In the genomic region with DNA sequence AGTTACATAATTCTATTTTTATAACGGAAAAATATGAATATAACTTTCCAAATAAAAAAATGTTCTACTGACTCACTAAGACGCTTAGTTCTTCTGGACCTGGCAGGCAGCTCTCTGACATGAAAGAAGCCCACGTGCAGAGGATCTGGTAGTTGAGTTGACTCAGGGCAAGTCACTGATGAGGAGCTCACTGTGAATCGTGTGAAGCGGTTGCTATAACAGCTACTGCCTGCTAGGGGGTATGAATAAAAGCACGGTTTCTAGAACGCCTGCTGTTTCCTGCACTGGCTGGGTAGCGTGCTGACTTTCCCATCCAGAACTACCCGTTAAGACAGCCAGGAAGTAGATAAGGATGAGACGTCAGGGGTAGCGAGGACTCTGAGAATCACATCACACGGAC, we compare ENCODE assay signal across 10 cellular contexts. TPM values are rescaled to one million over a fixed set of nuclear protein-coding genes. Genes with fewer than 3 reads are reported as not detected.
DNase-seq lines count a peak whose midpoint lies in the region; ATAC-seq and TF ChIP-seq lines count a peak whose summit lies in the region.
"Had no signal": no experiment of that assay in that cellular context is flagged by ENCODE, and none has a peak within 500 bp of the region (broad histone marks: within the 10 kb centered on the region; RNA-seq: fewer than 3 reads in every experiment).

No MANE protein-coding gene starts in this region.

- CTCF ChIA-PET in CD8-positive, alpha-beta T cell (lab: Charles Lee) = interaction anchor here (1.0 kb wide), 1 partner anchor 318 kb away, joined by 3 read pairs; no protein-coding TSS in a partner anchor

- H3K27me3 ChIP-seq in CD8-positive, alpha-beta T cell (ENCODE audit: insufficient read depth, low read length) = no peaks in the 10 kb centered on the region
- H3K27me3 ChIP-seq: ovary, SJSA1 had no signal

- no peak for DNase-seq in CD8-positive, alpha-beta T cell
- DNase-seq in OCI-M1 (lab: John Stamatoyannopoulos, UW) (peak; percentile 8), chondrocyte (ENCODE audit: low spot score) (no peak), omental fat pad (ENCODE audit: low spot score) (no peak), NCI-H187 (lab: John Stamatoyannopoulos, UW) (no peak), NCI-H345 (lab: John Stamatoyannopoulos, UW) (no peak), SHP77 treated with DMSO at 0.1 percent for 48 hours (lab: John Stamatoyannopoulos, UW) (no peak)
- DNase-seq: ovary had no signal

- TF ChIP-seq CTCF in CD8-positive, alpha-beta T cell (IDR thresholded peaks at IDR 0.05) = no peak
- TF ChIP-seq CTCF in chondrocyte (IDR thresholded peaks at IDR 0.05) = peak; percentile 41
- no peak for TF ChIP-seq CTCF in omental fat pad (IDR thresholded peaks at IDR 0.05)

- peaks cover 7% of the 10 kb centered on the region for H3K27me3 Mint-ChIP-seq in CD8-positive, alpha-beta T cell (ENCODE audit: low read depth)
- no peaks in the 10 kb centered on the region for H3K27me3 Mint-ChIP-seq in chondrocyte (ENCODE audit: low read depth)

- peaks cover 4% of the 10 kb centered on the region for H3K4me1 Mint-ChIP-seq in CD8-positive, alpha-beta T cell (ENCODE audit: low read depth)
- peaks cover 23% of the 10 kb centered on the region for H3K4me1 Mint-ChIP-seq in chondrocyte (ENCODE audit: low read depth)

- no peaks in the 10 kb centered on the region for H3K4me1 ChIP-seq in CD8-positive, alpha-beta T cell (ENCODE audit: insufficient read depth, low read length)
- H3K4me1 ChIP-seq: SJSA1 had no signal

- H3K9me3 Mint-ChIP-seq in CD8-positive, alpha-beta T cell = no peaks in the 10 kb centered on the region
- no peaks in the 10 kb centered on the region for H3K9me3 Mint-ChIP-seq in chondrocyte (ENCODE audit: low read depth)

- POLR2A ChIA-PET in CD8-positive, alpha-beta T cell (lab: Charles Lee) = no interaction called here

- no peaks in the 10 kb centered on the region for H3K36me3 Mint-ChIP-seq in CD8-positive, alpha-beta T cell
- H3K36me3 Mint-ChIP-seq in chondrocyte (ENCODE audit: low read depth) = no peaks in the 10 kb centered on the region

- no peak overlapping the region for H3K27ac Mint-ChIP-seq in CD8-positive, alpha-beta T cell
- no peak overlapping the region for H3K27ac Mint-ChIP-seq in chondrocyte (ENCODE audit: unreplicated experiment)

- no peaks in the 10 kb centered on the region for H3K9me3 ChIP-seq in CD8-positive, alpha-beta T cell (ENCODE audit: low read length)
- H3K9me3 ChIP-seq: ovary, SJSA1 had no signal

- H3K36me3 ChIP-seq in CD8-positive, alpha-beta T cell (ENCODE audit: insufficient read depth, low read length) = no peaks in the 10 kb centered on the region
- H3K36me3 ChIP-seq: ovary, SJSA1 had no signal

- no peak overlapping the region for H3K4me3 Mint-ChIP-seq in CD8-positive, alpha-beta T cell
- no peak overlapping the region for H3K4me3 Mint-ChIP-seq in chondrocyte (ENCODE audit: unreplicated experiment)

- H3K4me3 ChIP-seq in CD8-positive, alpha-beta T cell (ENCODE audit: low read depth, low read length) = no peak overlapping the region
- H3K4me3 ChIP-seq: ovary, SJSA1 had no signal

- no peak overlapping the region for H3K27ac ChIP-seq in CD8-positive, alpha-beta T cell (ENCODE audit: low read depth, low read length)
- H3K27ac ChIP-seq: ovary, SJSA1 had no signal

- ATAC-seq in CD8-positive, alpha-beta T cell = peak; percentile 46
- ATAC-seq in omental fat pad (ENCODE audit: low FRiP score) (peak; percentile 59), HG03108 (IDR thresholded peaks at IDR 0.05; ENCODE audit: unreplicated experiment) (no peak)

- intact Hi-C loops in CD8-positive, alpha-beta T cell (cut with DNase I, micrococcal nuclease) = no loop called here

RNA-seq across cellular contexts. Expression of a gene that starts 54.7 kb away (rescaled TPM):
- total RNA-seq in CD8-positive, alpha-beta T cell = not detected
- total RNA-seq in chondrocyte (18.5 to 24.9 TPM (median 23.6 TPM) in 3 replicates), omental fat pad (10 to 100 TPM; 22.9 to 50.8 (median 47.9) TPM)

Comparison
In these comparisons a context has a peak if more than half of its experiments do, and no peak if none do; other contexts are left out.
1. RNA of a gene that starts 54.7 kb away (total RNA-seq): 22.9 to 50.8 TPM in omental fat pad and 18.5 to 24.9 TPM in chondrocyte; not detected in CD8-positive, alpha-beta T cell; every median in the first group is over 10 times any median in the second.